ENCODE assay signal across 1 cellular context in the genomic region with DNA sequence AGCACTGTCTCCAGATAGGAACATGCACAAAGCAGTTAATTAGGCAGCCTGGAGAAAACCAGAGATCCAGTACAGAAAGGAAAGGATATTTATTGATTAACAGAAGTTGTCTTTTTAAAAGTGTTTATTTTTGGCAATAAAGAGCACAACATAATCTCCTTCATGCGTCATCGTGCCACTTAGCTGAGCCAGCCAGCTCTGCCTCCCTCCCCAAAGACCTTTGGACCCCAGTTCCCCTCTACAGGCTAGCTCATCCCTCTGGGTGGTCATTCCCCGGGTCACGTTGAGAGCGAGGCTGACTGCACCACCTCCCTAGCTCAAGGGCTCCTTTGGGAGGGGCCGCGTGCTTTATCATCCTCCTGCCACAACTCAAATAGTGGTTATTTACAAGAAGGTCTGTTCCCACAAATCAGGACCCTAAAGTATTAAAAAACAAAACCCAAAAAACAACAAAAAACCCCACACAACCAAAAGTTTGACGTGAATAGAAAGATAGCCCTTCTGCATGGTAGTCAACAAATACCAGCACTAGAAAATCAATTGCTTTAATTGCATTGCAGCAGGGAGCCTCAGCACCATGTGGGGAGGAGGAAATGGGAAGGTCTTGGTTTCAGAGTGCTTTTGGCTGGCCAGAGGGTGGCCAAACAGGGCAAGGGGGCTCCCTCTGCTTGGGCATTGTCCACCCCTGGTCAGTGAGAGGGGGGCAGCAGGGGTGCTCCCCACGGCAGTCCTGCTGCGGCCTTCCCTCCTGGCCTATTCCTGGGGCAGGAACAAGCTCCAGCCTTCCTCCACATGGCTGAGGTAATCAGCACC.
TF ChIP-seq lines count a peak whose summit lies in the region.

No MANE protein-coding gene starts in this region.

TF ChIP-seq in HEK293, 187 proteins besides CTCF, POLR2A, EP300 and RAD21 (continued from another document):
- TF ChIP-seq ZNF639 (tag by site-specific recombination; IDR thresholded peaks at IDR 0.05) (no peak), ZNF426 (tag by site-specific recombination; IDR thresholded peaks at IDR 0.05) (no peak), WT1 (tag by site-specific recombination; IDR thresholded peaks at IDR 0.05) (no peak), ZNF341 (tag by site-specific recombination; IDR thresholded peaks at IDR 0.05; ENCODE audit: low read depth) (no peak), ZNF692 (tag by site-specific recombination; IDR thresholded peaks at IDR 0.05) (no peak), ZNF837 (tag by site-specific recombination; IDR thresholded peaks at IDR 0.05) (no peak), ZNF2 (tag by site-specific recombination; IDR thresholded peaks at IDR 0.05) (no peak)
- TF ChIP-seq, protein P1, sequence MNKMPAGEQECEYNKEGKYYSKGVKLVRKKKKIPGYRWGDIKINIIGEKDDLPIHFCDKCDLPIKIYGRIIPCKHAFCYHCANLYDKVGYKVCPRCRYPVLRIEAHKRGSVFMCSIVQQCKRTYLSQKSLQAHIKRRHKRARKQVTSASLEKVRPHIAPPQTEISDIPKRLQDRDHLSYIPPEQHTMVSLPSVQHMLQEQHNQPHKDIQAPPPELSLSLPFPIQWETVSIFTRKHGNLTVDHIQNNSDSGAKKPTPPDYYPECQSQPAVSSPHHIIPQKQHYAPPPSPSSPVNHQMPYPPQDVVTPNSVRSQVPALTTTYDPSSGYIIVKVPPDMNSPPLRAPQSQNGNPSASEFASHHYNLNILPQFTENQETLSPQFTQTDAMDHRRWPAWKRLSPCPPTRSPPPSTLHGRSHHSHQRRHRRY (tag by site-specific recombination; IDR thresholded peaks at IDR 0.05), result no peak
